In genomic region chr17:27822108-27822507, GRCh38 we compare ENCODE assay signal across 11 cellular contexts. TPM values are rescaled to one million over a fixed set of nuclear protein-coding genes. Genes with fewer than 3 reads are reported as not detected.
DNase-seq lines count a peak whose midpoint lies in the region; ATAC-seq, FAIRE-seq and TF ChIP-seq lines count a peak whose summit lies in the region.
"Not testable (repeated sequence)": the region's sequence is repeated elsewhere in the genome, so short reads cannot be mapped to it uniquely, and the experiment has no call there.
"Had no signal": no experiment of that assay in that cellular context is flagged by ENCODE, and none has a peak within 500 bp of the region (broad histone marks: within the 10 kb centered on the region; RNA-seq: fewer than 3 reads in every experiment).

No MANE protein-coding gene starts in this region.

- not testable (repeated sequence) for H3K27ac Mint-ChIP-seq in neural progenitor cell

- DNase-seq in DMS53 (lab: John Stamatoyannopoulos, UW) (peak; percentile 50), NCI-H82 (lab: John Stamatoyannopoulos, UW) (peak; percentile 26), OCI-M1 (lab: John Stamatoyannopoulos, UW) (peak; percentile 42), K562 (ENCODE audit: extremely low read depth in 1 of 4, low spot score in 3 of 4) (peak in 1 of 4 experiments; percentile 19), esophagus muscularis mucosa (ENCODE audit: extremely low spot score) (peak; percentile 7), neural progenitor cell (ENCODE audit: low spot score) (peak; percentile 24)

- not testable (repeated sequence) for H3K79me2 ChIP-seq in K562 (ENCODE audit: control insufficient read depth, insufficient read depth, low read length); neural progenitor cell (ENCODE audit: low read depth)

- POLR2A ChIA-PET in HEK293 (lab: Yijun Ruan, JAX); K562 (lab: Yijun Ruan, JAX): not testable (repeated sequence)

- ATAC-seq in K562 = not testable (repeated sequence)

- not testable (repeated sequence) for TF ChIP-seq EP300 in K562 (IDR thresholded peaks at IDR 0.05; ENCODE audit: low read length); esophagus muscularis mucosa (IDR thresholded peaks at IDR 0.05)

- H3K4me3 Mint-ChIP-seq in neural progenitor cell = not testable (repeated sequence)

- in situ Hi-C loops in K562 (cut with MboI) = not testable (repeated sequence)

- peaks cover 18% of the 10 kb centered on the region for H3F3A ChIP-seq in neural progenitor cell (ENCODE audit: low read depth)

- H3K9me3 Mint-ChIP-seq in neural progenitor cell = peaks cover 26% of the 10 kb centered on the region

- not testable (repeated sequence) for TF ChIP-seq RAD21 in K562 (CRISPR knock-in tag; conservative IDR thresholded peaks at IDR 0.05 in 1 of 2, IDR thresholded peaks at IDR 0.05 in 1 of 2)

- WGBS in K562 (ENCODE audit: insufficient coverage, low coverage, missing lambda C conversion rate) = 2% methylated on average over 10 of the region's 10 CpGs
- 90% methylated on average over 10 of the region's 10 CpGs for WGBS in esophagus muscularis mucosa

- peaks cover 17% of the 10 kb centered on the region for H3K4me1 Mint-ChIP-seq in neural progenitor cell

- H3K36me3 Mint-ChIP-seq in neural progenitor cell = not testable (repeated sequence)

- not testable (repeated sequence) for H3K27me3 Mint-ChIP-seq in neural progenitor cell (ENCODE audit: insufficient read depth, low read depth)

- not testable (repeated sequence) for FAIRE-seq in K562 (lab: Jason Lieb, UNC)

- not testable (repeated sequence) for TF ChIP-seq CTCF in HEK293 (tag by site-specific recombination; IDR thresholded peaks at IDR 0.05); K562 (IDR thresholded peaks at IDR 0.05 in 2 of 3, conservative IDR thresholded peaks at IDR 0.05 in 1 of 3; ENCODE audit: insufficient read depth in 2 of 3, low read depth in 1 of 3, low read length in 3 of 3); esophagus muscularis mucosa (IDR thresholded peaks at IDR 0.05); neural progenitor cell (IDR thresholded peaks at IDR 0.05)

- not testable (repeated sequence) for H3K4me3 ChIP-seq in HEK293 (ENCODE audit: low read depth, low read length); K562; esophagus muscularis mucosa; neural progenitor cell

- not testable (repeated sequence) for H4K20me1 ChIP-seq in K562 (replicated peaks; ENCODE audit: control insufficient read depth, insufficient read depth, low read length); neural progenitor cell (ENCODE audit: low read depth)

- TF ChIP-seq POLR2A in K562 (conservative IDR thresholded peaks at IDR 0.05); esophagus muscularis mucosa (IDR thresholded peaks at IDR 0.05; ENCODE audit: low read depth): not testable (repeated sequence)

- BruUV-seq in K562 (replicated peaks; lab: Mats Ljungman, UMichigan) = not testable (repeated sequence)

- H3K27ac ChIP-seq in HEK293 (ENCODE audit: extremely low read depth, low read depth, low read length); K562 (ENCODE audit: extremely low read depth, low read depth, low read length); esophagus muscularis mucosa (replicated peaks in 1 of 4); neural progenitor cell: not testable (repeated sequence)

- CTCF ChIA-PET in HEK293 (lab: Yijun Ruan, JAX) = interaction anchor here (1.1 to 3.7 kb wide), 2 partner anchors 17 to 588 kb away, joined by 3 to 23 read pairs; no protein-coding TSS in a partner anchor
- CTCF ChIA-PET in K562 (lab: Yijun Ruan, JAX; ENCODE audit: low intra/inter-chr PET ratio) = not testable (repeated sequence)

- not testable (repeated sequence) for H2AFZ ChIP-seq in K562 (ENCODE audit: low read depth, low read length); neural progenitor cell (replicated peaks)

- H3K4me2 ChIP-seq in K562 (ENCODE audit: insufficient read depth, low read length); neural progenitor cell: not testable (repeated sequence)

- H3K36me3 ChIP-seq in HEK293 (ENCODE audit: control insufficient read depth in 2 of 2, insufficient read depth in 1 of 2, low read length in 2 of 2); K562 (ENCODE audit: control insufficient read depth, insufficient read depth, low read length); esophagus muscularis mucosa; neural progenitor cell: not testable (repeated sequence)

- not testable (repeated sequence) for H3K4me1 ChIP-seq in HEK293 (ENCODE audit: control insufficient read depth, insufficient read depth, low read length); K562 (replicated peaks in 1 of 2; ENCODE audit: control insufficient read depth in 2 of 2, insufficient read depth in 2 of 2, low read length in 2 of 2)
- peaks cover 0 to 16% (median 14%) of the 10 kb centered on the region in 4 donors for H3K4me1 ChIP-seq in esophagus muscularis mucosa
- peaks cover 15% of the 10 kb centered on the region for H3K4me1 ChIP-seq in neural progenitor cell

- not testable (repeated sequence) for H3K9ac ChIP-seq in K562 (ENCODE audit: insufficient read depth in 1 of 2, low read depth in 2 of 2, low read length in 2 of 2); neural progenitor cell

- peaks cover 0 to 10% of the 10 kb centered on the region in 2 experiments; a peak in 2 of 5 replicates for H3K27me3 ChIP-seq in K562 (ENCODE audit: control insufficient read depth in 2 of 2, insufficient read depth in 2 of 2, low read length in 2 of 2)
- H3K27me3 ChIP-seq in esophagus muscularis mucosa, neural progenitor cell: not testable (repeated sequence)

- H3K9me1 ChIP-seq in K562 (ENCODE audit: control insufficient read depth, insufficient read depth, low read length) = not testable (repeated sequence)

- not testable (repeated sequence) for H3K9me3 ChIP-seq in HEK293 (ENCODE audit: control insufficient read depth, insufficient read depth, low read depth, low read length); K562 (replicated peaks; ENCODE audit: control insufficient read depth, insufficient read depth, low read depth, low read length); esophagus muscularis mucosa; neural progenitor cell (ENCODE audit: low read depth)

- intact Hi-C loops in K562 (cut with micrococcal nuclease); esophagus muscularis mucosa (cut with DNase I): not testable (repeated sequence)

TF ChIP-seq in HEK293, 187 proteins besides CTCF, POLR2A, EP300 and RAD21:
- peak; percentile 73 for TF ChIP-seq SETDB1 (IDR thresholded peaks at IDR 0.05; ENCODE audit: insufficient read length, low read length)

TF ChIP-seq in K562, 482 proteins besides CTCF, POLR2A, EP300 and RAD21:
- TF ChIP-seq CBX3 (IDR thresholded peaks at IDR 0.05; ENCODE audit: borderline replicate concordance in 1 of 2, low read length in 2 of 2) = peak in 1 of 2 experiments; percentile 65; a peak in 1 of 3 replicates
- TF ChIP-seq CBX5 (IDR thresholded peaks at IDR 0.05; ENCODE audit: borderline replicate concordance, low read depth) = peak; percentile 80; the same call in 1 of the 2 replicates
- peak; percentile 82; the same call in 1 of the 2 replicates for TF ChIP-seq TRIM28 (IDR thresholded peaks at IDR 0.05)
TF ChIP-seq in K562: peak in this region for 3; not testable (repeated sequence) for 479.

RNA-seq across cellular contexts. Expression of gene NOS2, which starts 21.8 kb away (rescaled TPM):
- not detected in 2 replicates for total RNA-seq in K562 (2011; cell fraction: chromatin; rRNA removed; ENCODE audit: low replicate concordance)
- not detected in 2 replicates for total RNA-seq in K562 (2011; cell fraction: nucleolus; rRNA removed)
- total RNA-seq in K562 (2011; cell fraction: nucleoplasm; rRNA removed) = not detected in 2 replicates
- total RNA-seq in K562 (2014; rRNA removed) (not detected in 2 replicates), K562 (2014; rRNA removed; fragmentation: Illumina TruSeq; extraction: Trizol) (not detected in 2 replicates), K562 (2015; rRNA removed; fragmentation: Illumina TruSeq; extraction: Trizol) (not detected in 2 replicates), K562 (2021) (not detected in 2 replicates), esophagus muscularis mucosa (under 1 TPM in 3 of 4 donors, not detected in 1; 0.13 to 0.69 (median 0.33) TPM), neural progenitor cell (ENCODE audit: low replicate concordance) (26.6 and 39.7 TPM in 2 replicates)
- polyA plus RNA-seq in K562 (2011; rRNA removed) (not detected in 2 replicates), K562 (2014; fragmentation: Illumina TruSeq; extraction: Trizol) (not detected in 2 replicates), K562 (2014; fragmentation: Nextera tagmentation; extraction: Ambion mirVana) (not detected), K562 (2014; rRNA removed) (not detected in 2 replicates)
- 0.01 TPM in 1 of 2 replicates, not detected in the other for polyA plus RNA-seq in K562 (2011; cell fraction: cytosol; rRNA removed)
- polyA plus RNA-seq in K562 (2011; cell fraction: nucleus; rRNA removed) = not detected in 2 replicates
- not detected in 2 replicates for polyA plus RNA-seq in K562 (2012)
- polyA minus RNA-seq in K562 (2011; rRNA and poly(A)+ RNA removed) = not detected in 2 replicates
- not detected in 2 replicates for polyA minus RNA-seq in K562 (2011; cell fraction: cytosol; rRNA and poly(A)+ RNA removed)
- not detected in 2 replicates for polyA minus RNA-seq in K562 (2011; cell fraction: nucleus; rRNA and poly(A)+ RNA removed)
- polyA plus RNA-seq: AG04450; CD14-positive monocyte; CD4-positive, CD25-positive, alpha-beta regulatory T cell; CD8-positive, alpha-beta memory T cell had no signal

Comparison
In these comparisons a context has a peak if more than half of its experiments do, and no peak if none do; other contexts are left out.
1. RNA of gene NOS2, which starts 21.8 kb away (total RNA-seq): 26.6 to 39.7 TPM in neural progenitor cell; 0.13 to 0.69 TPM in esophagus muscularis mucosa and not detected in K562; every median in the first group is over 10 times any median in the second.